20 cellular contexts compared by ENCODE assay signal in genomic region chr3:52438579-52439425, GRCh38. TPM values are rescaled to one million over a fixed set of nuclear protein-coding genes. Genes with fewer than 3 reads are reported as not detected.
A peak's percentile ranks its signal among the peaks of the same experiment; 100 is the strongest.
DNase-seq lines count a peak whose midpoint lies in the region; ATAC-seq and TF ChIP-seq lines count a peak whose summit lies in the region.
"Had no signal": no experiment of that assay in that cellular context is flagged by ENCODE, and none has a peak within 500 bp of the region (broad histone marks: within the 10 kb centered on the region; RNA-seq: fewer than 3 reads in every experiment).

No MANE protein-coding gene starts in this region.

- H3K27ac Mint-ChIP-seq in natural killer cell treated with Interleukin-12 subunit alpha and Interleukin-12 subunit beta and Interleukin-15 and Interleukin-18, amount 100 ng/mL, for 72 hours: no peak overlapping the region
- H3K27ac Mint-ChIP-seq in natural killer cell: no peak overlapping the region
- H3K27ac Mint-ChIP-seq in endothelial cell (ENCODE audit: unreplicated experiment): no peak overlapping the region
- H3K27ac Mint-ChIP-seq in progenitor cell of endocrine pancreas: peak overlapping the region; percentile 56

- H3K4me1 Mint-ChIP-seq in natural killer cell treated with Interleukin-12 subunit alpha and Interleukin-12 subunit beta and Interleukin-15 and Interleukin-18, amount 100 ng/mL, for 72 hours (ENCODE audit: low read depth in 2 of 2): no peaks in the 10 kb centered on the region
- no peaks in the 10 kb centered on the region for H3K4me1 Mint-ChIP-seq in natural killer cell
- peaks cover 41% of the 10 kb centered on the region for H3K4me1 Mint-ChIP-seq in endothelial cell (ENCODE audit: unreplicated experiment)
- H3K4me1 Mint-ChIP-seq in progenitor cell of endocrine pancreas (ENCODE audit: low read depth): peaks cover 3% of the 10 kb centered on the region

- no peak for TF ChIP-seq CTCF in natural killer cell (IDR thresholded peaks at IDR 0.05)
- TF ChIP-seq CTCF in endothelial cell (IDR thresholded peaks at IDR 0.05; ENCODE audit: unreplicated experiment): no peak
- no peak for TF ChIP-seq CTCF in progenitor cell of endocrine pancreas (IDR thresholded peaks at IDR 0.05; ENCODE audit: unreplicated experiment)

- peak; percentile 44 for DNase-seq in natural killer cell treated with Interleukin-12 subunit alpha and Interleukin-12 subunit beta and Interleukin-15 and Interleukin-18, amount 100 ng/mL, for 72 hours (ENCODE audit: low spot score)
- DNase-seq in natural killer cell: no peak
- no peak for DNase-seq in endothelial cell (ENCODE audit: low spot score)
- DNase-seq in progenitor cell of endocrine pancreas (ENCODE audit: low spot score, unreplicated experiment): no peak
- no peak for DNase-seq in NOMO-1 (lab: John Stamatoyannopoulos, UW; ENCODE audit: unreplicated experiment in 2 of 2)
- DNase-seq in Kasumi-1 (lab: John Stamatoyannopoulos, UW): no peak
- DNase-seq: DMS79, GOT3, KBM-7, MV-4-11, NCI-H1417, NCI-H187, NCI-H2227 treated with DMSO at 0.1 percent for 48 hours, NCI-H510A treated with DMSO at 0.1 percent for 48 hours, NCI-H774, OCI-M1, SHP77 treated with DMSO at 0.1 percent for 48 hours had no signal

- H3K27me3 Mint-ChIP-seq in natural killer cell treated with Interleukin-12 subunit alpha and Interleukin-12 subunit beta and Interleukin-15 and Interleukin-18, amount 100 ng/mL, for 72 hours: no peaks in the 10 kb centered on the region
- no peaks in the 10 kb centered on the region for H3K27me3 Mint-ChIP-seq in natural killer cell (ENCODE audit: low read depth in 2 of 2)
- H3K27me3 Mint-ChIP-seq in endothelial cell (ENCODE audit: unreplicated experiment): peaks cover 7% of the 10 kb centered on the region
- H3K27me3 Mint-ChIP-seq in progenitor cell of endocrine pancreas: peaks cover 7% of the 10 kb centered on the region

- H3K9me3 Mint-ChIP-seq in natural killer cell treated with Interleukin-12 subunit alpha and Interleukin-12 subunit beta and Interleukin-15 and Interleukin-18, amount 100 ng/mL, for 72 hours: no peaks in the 10 kb centered on the region
- H3K9me3 Mint-ChIP-seq in natural killer cell (no peaks in the 10 kb centered on the region), endothelial cell (ENCODE audit: unreplicated experiment) (no peaks in the 10 kb centered on the region), progenitor cell of endocrine pancreas (ENCODE audit: low read depth) (no peaks in the 10 kb centered on the region)

- intact Hi-C loops in natural killer cell (cut with micrococcal nuclease): no loop called here

- ATAC-seq in natural killer cell treated with Interleukin-12 subunit alpha and Interleukin-12 subunit beta and Interleukin-15 and Interleukin-18, amount 100 ng/mL, for 72 hours: no peak
- no peak for ATAC-seq in natural killer cell
- ATAC-seq in activated CD4-positive, CD25-positive, alpha-beta regulatory T cell treated with anti-CD3 and anti-CD28 coated beads, Interleukin-2, amount 50 U/mL, for 24 hours: no peak
- ATAC-seq: HepG2 had no signal

- no peak overlapping the region for H3K4me3 Mint-ChIP-seq in natural killer cell treated with Interleukin-12 subunit alpha and Interleukin-12 subunit beta and Interleukin-15 and Interleukin-18, amount 100 ng/mL, for 72 hours
- H3K4me3 Mint-ChIP-seq in natural killer cell: no peak overlapping the region
- peak overlapping the region; percentile 77 for H3K4me3 Mint-ChIP-seq in endothelial cell (ENCODE audit: unreplicated experiment)
- H3K4me3 Mint-ChIP-seq in progenitor cell of endocrine pancreas (ENCODE audit: low read depth): no peak overlapping the region

- no peaks in the 10 kb centered on the region for H3K36me3 Mint-ChIP-seq in natural killer cell treated with Interleukin-12 subunit alpha and Interleukin-12 subunit beta and Interleukin-15 and Interleukin-18, amount 100 ng/mL, for 72 hours
- H3K36me3 Mint-ChIP-seq in natural killer cell (no peaks in the 10 kb centered on the region), endothelial cell (ENCODE audit: low read depth, unreplicated experiment) (peaks cover 28% of the 10 kb centered on the region), progenitor cell of endocrine pancreas (ENCODE audit: insufficient read depth) (no peaks in the 10 kb centered on the region)

RNA-seq across cellular contexts. Expression of gene SEMA3G, which starts 6.1 kb away (rescaled TPM):
- under 1 TPM in 1 of 2 donors, not detected in 1; 0.08 TPM for total RNA-seq in natural killer cell treated with Interleukin-12 subunit alpha and Interleukin-12 subunit beta and Interleukin-15 and Interleukin-18, amount 100 ng/mL, for 72 hours
- total RNA-seq in natural killer cell (under 1 TPM in 2 of 3 donors, not detected in 1; 0.07 to 0.55 TPM), endothelial cell (ENCODE audit: unreplicated experiment) (175 TPM), progenitor cell of endocrine pancreas (0.79 and 1.1 TPM in 2 replicates)

RNA-seq across cellular contexts. Expression of gene TNNC1, which starts 15.0 kb away (rescaled TPM):
- not detected for total RNA-seq in natural killer cell treated with Interleukin-12 subunit alpha and Interleukin-12 subunit beta and Interleukin-15 and Interleukin-18, amount 100 ng/mL, for 72 hours
- total RNA-seq in natural killer cell (1 to 10 TPM in 2 of 3 donors, not detected in 1; 1.1 to 1.2 TPM), endothelial cell (ENCODE audit: unreplicated experiment) (0.67 TPM), progenitor cell of endocrine pancreas (3.3 and 3.6 TPM in 2 replicates)
- total RNA-seq: RPMI7951 had no signal

RNA-seq across cellular contexts. Expression of gene NISCH, which starts 16.6 kb away (rescaled TPM):
- total RNA-seq in natural killer cell treated with Interleukin-12 subunit alpha and Interleukin-12 subunit beta and Interleukin-15 and Interleukin-18, amount 100 ng/mL, for 72 hours: 100 to 1,000 TPM in 1 of 2 donors, 10 to 100 TPM in 1; 72.5 to 116 TPM
- 100 to 1,000 TPM; 162 to 191 (median 175) TPM for total RNA-seq in natural killer cell
- 261 TPM for total RNA-seq in endothelial cell (ENCODE audit: unreplicated experiment)
- 199 and 214 TPM in 2 replicates for total RNA-seq in progenitor cell of endocrine pancreas

RNA-seq across cellular contexts. Expression of gene PHF7, which starts 28.3 kb away (rescaled TPM):
- 10 to 100 TPM in 1 of 2 donors, 1 to 10 TPM in 1; 3.8 to 11.8 TPM for total RNA-seq in natural killer cell treated with Interleukin-12 subunit alpha and Interleukin-12 subunit beta and Interleukin-15 and Interleukin-18, amount 100 ng/mL, for 72 hours
- total RNA-seq in natural killer cell (10 to 100 TPM; 10.9 to 13.5 (median 13.5) TPM), endothelial cell (ENCODE audit: unreplicated experiment) (15.9 TPM), progenitor cell of endocrine pancreas (4.6 and 5.5 TPM in 2 replicates)

RNA-seq across cellular contexts. Expression of gene BAP1, which starts 29.0 kb away (rescaled TPM):
- 100 to 1,000 TPM in 1 of 2 donors, 10 to 100 TPM in 1; 96.1 to 131 TPM for total RNA-seq in natural killer cell treated with Interleukin-12 subunit alpha and Interleukin-12 subunit beta and Interleukin-15 and Interleukin-18, amount 100 ng/mL, for 72 hours
- total RNA-seq in natural killer cell (100 to 1,000 TPM; 141 to 154 (median 145) TPM), endothelial cell (ENCODE audit: unreplicated experiment) (118 TPM), progenitor cell of endocrine pancreas (89.8 and 107 TPM in 2 replicates)

Comparison
In these comparisons a context has a peak if more than half of its experiments do, and no peak if none do; other contexts are left out.
1. RNA of gene SEMA3G, which starts 6.1 kb away (total RNA-seq): 175 TPM in endothelial cell (single experiment); 0.79 to 1.1 TPM in progenitor cell of endocrine pancreas, 0.08 TPM in natural killer cell treated with Interleukin-12 subunit alpha and Interleukin-12 subunit beta and Interleukin-15 and Interleukin-18, amount 100 ng/mL, for 72 hours and 0.07 to 0.55 TPM in natural killer cell; every median in the first group is over 10 times any median in the second.